Comparison of ENCODE assay signal across 8 cellular contexts in genomic region chr15:38085104-38085503, GRCh38.
A peak's percentile ranks its signal among the peaks of the same experiment; 100 is the strongest.
DNase-seq lines count a peak whose midpoint lies in the region; ATAC-seq and TF ChIP-seq lines count a peak whose summit lies in the region.

No MANE protein-coding gene starts in this region.

- H2AFZ ChIP-seq in MM.1S (ENCODE audit: low read length) (no peak overlapping the region), neural progenitor cell (replicated peaks) (no peak overlapping the region)

- no peak for TF ChIP-seq EP300 in sigmoid colon (IDR thresholded peaks at IDR 0.05)

- no TSS peak for BruUV-seq in MCF 10A (replicated peaks; lab: Mats Ljungman, UMichigan)

- ATAC-seq in GM18907 (IDR thresholded peaks at IDR 0.05; ENCODE audit: unreplicated experiment) (peak; percentile 84), HG02610 (IDR thresholded peaks at IDR 0.05; ENCODE audit: unreplicated experiment) (peak; percentile 75), HG03095 (IDR thresholded peaks at IDR 0.05; ENCODE audit: unreplicated experiment) (no peak)

- H3K9me3 ChIP-seq in MM.1S (replicated peaks; ENCODE audit: insufficient read depth, low read length) (no peaks in the 10 kb centered on the region), muscle layer of duodenum (ENCODE audit: control insufficient read depth in 1 of 2, low read length in 2 of 2) (no peaks in the 10 kb centered on the region), sigmoid colon (no peaks in the 10 kb centered on the region), neural progenitor cell (ENCODE audit: low read depth) (no peaks in the 10 kb centered on the region)

- no peaks in the 10 kb centered on the region for H4K20me1 ChIP-seq in MM.1S (ENCODE audit: insufficient read depth, low read length)
- H4K20me1 ChIP-seq in neural progenitor cell (ENCODE audit: low read depth): no peaks in the 10 kb centered on the region

- CTCF ChIA-PET in MCF 10A (lab: Yijun Ruan, JAX): interaction anchor here (0.6 to 1.0 kb wide), 3 partner anchors 10 to 305 kb away, joined by 3 to 4 read pairs (median 3); no protein-coding TSS in a partner anchor

- POLR2A ChIA-PET in MCF 10A (lab: Yijun Ruan, JAX): interaction anchor here (0.7 to 1.4 kb wide), 3 partner anchors 11 to 133 kb away, joined by 3 to 4 read pairs (median 4); no protein-coding TSS in a partner anchor

- TF ChIP-seq CTCF in MM.1S (IDR thresholded peaks at IDR 0.05; ENCODE audit: low read length) (no peak), MCF 10A (IDR thresholded peaks at IDR 0.05; ENCODE audit: unreplicated experiment) (no peak), sigmoid colon (IDR thresholded peaks at IDR 0.05) (no peak), neural progenitor cell (IDR thresholded peaks at IDR 0.05) (no peak)

- no peaks in the 10 kb centered on the region for H3K27me3 ChIP-seq in MM.1S (replicated peaks; ENCODE audit: insufficient read depth, low read length)
- no peaks in the 10 kb centered on the region for H3K27me3 ChIP-seq in muscle layer of duodenum (ENCODE audit: low read depth, low read length)
- H3K27me3 ChIP-seq in sigmoid colon: no peaks in the 10 kb centered on the region
- no peaks in the 10 kb centered on the region for H3K27me3 ChIP-seq in neural progenitor cell

- TF ChIP-seq POLR2A in sigmoid colon (IDR thresholded peaks at IDR 0.05): no peak

- H3K27ac Mint-ChIP-seq in MCF 10A (ENCODE audit: low read depth, unreplicated experiment) (no peak overlapping the region), neural progenitor cell (no peak overlapping the region)

- H3K9ac ChIP-seq in MM.1S (ENCODE audit: low read length) (peak overlapping the region; percentile 69), neural progenitor cell (no peak overlapping the region)

- H3K4me1 Mint-ChIP-seq in MCF 10A (ENCODE audit: insufficient read depth, unreplicated experiment) (peaks cover 5% of the 10 kb centered on the region), neural progenitor cell (no peaks in the 10 kb centered on the region)

- no peaks in the 10 kb centered on the region for H3K36me3 Mint-ChIP-seq in MCF 10A (ENCODE audit: insufficient read depth, unreplicated experiment)
- H3K36me3 Mint-ChIP-seq in neural progenitor cell: no peaks in the 10 kb centered on the region

- peak overlapping the region; percentile 97 for H3K27ac ChIP-seq in MM.1S (ENCODE audit: low read length)
- H3K27ac ChIP-seq in muscle layer of duodenum (ENCODE audit: low read length): peak overlapping the region; percentile 10
- H3K27ac ChIP-seq in sigmoid colon: no peak overlapping the region
- no peak overlapping the region for H3K27ac ChIP-seq in neural progenitor cell

- H3K36me3 ChIP-seq in MM.1S (replicated peaks; ENCODE audit: insufficient read depth, low read length) (no peaks in the 10 kb centered on the region), muscle layer of duodenum (ENCODE audit: control insufficient read depth in 1 of 2, insufficient read depth in 2 of 2, low read length in 2 of 2) (no peaks in the 10 kb centered on the region), sigmoid colon (no peaks in the 10 kb centered on the region), neural progenitor cell (no peaks in the 10 kb centered on the region)

- H3K27me3 Mint-ChIP-seq in MCF 10A (ENCODE audit: insufficient read depth, unreplicated experiment): no peaks in the 10 kb centered on the region
- H3K27me3 Mint-ChIP-seq in neural progenitor cell (ENCODE audit: insufficient read depth, low read depth): peaks cover 2% of the 10 kb centered on the region

- H3K4me3 ChIP-seq in MM.1S (ENCODE audit: low read length) (peak overlapping the region; percentile 17), muscle layer of duodenum (ENCODE audit: low read depth in 1 of 2, low read length in 2 of 2) (no peak overlapping the region), sigmoid colon (no peak overlapping the region), neural progenitor cell (no peak overlapping the region)

- H3K79me2 ChIP-seq in MM.1S (ENCODE audit: low read length) (no peaks in the 10 kb centered on the region), neural progenitor cell (ENCODE audit: low read depth) (no peaks in the 10 kb centered on the region)

- intact Hi-C loops in MCF 10A (cut with micrococcal nuclease) (no loop called here), sigmoid colon (cut with DNase I) (no loop called here)

- H3K4me3 Mint-ChIP-seq in MCF 10A (ENCODE audit: unreplicated experiment) (no peak overlapping the region), neural progenitor cell (no peak overlapping the region)

- DNase-seq in MM.1S (peak; percentile 93), MCF 10A (ENCODE audit: unreplicated experiment) (no peak), sigmoid colon (no peak), neural progenitor cell (ENCODE audit: low spot score) (no peak)

- H3F3A ChIP-seq in MM.1S (ENCODE audit: insufficient read depth, low read length) (peaks cover 44% of the 10 kb centered on the region), neural progenitor cell (ENCODE audit: low read depth) (no peaks in the 10 kb centered on the region)

- H3K9me2 ChIP-seq in MM.1S (replicated peaks; ENCODE audit: insufficient read depth, low read length): no peaks in the 10 kb centered on the region

- WGBS in sigmoid colon, 2 donors: 36 to 77% methylated on average over 7 of the region's 7 CpGs

- H3K9me3 Mint-ChIP-seq in MCF 10A (ENCODE audit: unreplicated experiment) (no peaks in the 10 kb centered on the region), neural progenitor cell (no peaks in the 10 kb centered on the region)

- peak overlapping the region; percentile 84 for H3K4me2 ChIP-seq in MM.1S (ENCODE audit: low read depth, low read length)
- H3K4me2 ChIP-seq in neural progenitor cell: no peak overlapping the region

- H3K4me1 ChIP-seq in MM.1S (ENCODE audit: low read length) (peaks cover 52% of the 10 kb centered on the region), muscle layer of duodenum (ENCODE audit: control insufficient read depth in 1 of 2, insufficient read depth in 2 of 2, low read length in 2 of 2) (peaks cover 4 to 5% of the 10 kb centered on the region in 2 donors), sigmoid colon (no peaks in the 10 kb centered on the region), neural progenitor cell (no peaks in the 10 kb centered on the region)

Comparison
In these comparisons a context has a peak if more than half of its experiments do, and no peak if none do; other contexts are left out.
1. H3K27ac ChIP-seq: peak in MM.1S (single experiment) and muscle layer of duodenum (single experiment); none in sigmoid colon (0 of 4) and neural progenitor cell (single experiment).